Comparison of ENCODE assay signal across 8 cellular contexts in genomic region chr20:45363611-45364492, GRCh38. TPM values are rescaled to one million over a fixed set of nuclear protein-coding genes. Genes with fewer than 3 reads are reported as not detected.
DNase-seq lines count a peak whose midpoint lies in the region; ATAC-seq, FAIRE-seq and TF ChIP-seq lines count a peak whose summit lies in the region.

No MANE protein-coding gene starts in this region.

- H3F3A ChIP-seq in OCI-LY1 (ENCODE audit: insufficient read depth, low read length) = 0 out of 2 replicates have a peak, but pooled peaks cover 4% of the 10 kb centered on the region

- peak overlapping the region; percentile 98 for H3K4me3 Mint-ChIP-seq in endodermal cell

- H3K27ac ChIP-seq in OCI-LY1 (ENCODE audit: low read depth, low read length, poor library complexity, severe bottlenecking) (no peak overlapping the region), endodermal cell (ENCODE audit: low read depth, low read length) (peak overlapping the region; percentile 82), pancreas (peak overlapping the region; percentile 80 to 97 (median 92))

- no peaks in the 10 kb centered on the region for H4K20me1 ChIP-seq in OCI-LY1 (ENCODE audit: insufficient read depth, low read length)

- H3K9me3 Mint-ChIP-seq in endodermal cell = no peaks in the 10 kb centered on the region

- H3K4me1 Mint-ChIP-seq in endodermal cell = peaks cover 17% of the 10 kb centered on the region

- peak overlapping the region; percentile 76 for H3K4me3 ChIP-seq in OCI-LY1 (ENCODE audit: low read depth, low read length, poor library complexity, severe bottlenecking)
- peak overlapping the region; percentile 88 for H3K4me3 ChIP-seq in endodermal cell (ENCODE audit: low read length)
- peak overlapping the region; percentile 56 to 71 (median 62) for H3K4me3 ChIP-seq in pancreas

- H2AFZ ChIP-seq in OCI-LY1 (ENCODE audit: low read length) = no peak overlapping the region

- H3K9ac ChIP-seq in ES-I3 (ENCODE audit: low read depth, low read length) (peak overlapping the region; percentile 86; the same call in 1 of the 2 replicates), OCI-LY1 (ENCODE audit: low read length) (peak overlapping the region; percentile 81), endodermal cell (ENCODE audit: extremely low read depth, low read length, poor library complexity, severe bottlenecking) (peak overlapping the region; percentile 84)

- no peaks in the 10 kb centered on the region for H3K27me3 ChIP-seq in OCI-LY1 (ENCODE audit: insufficient read depth, low read length)
- no peaks in the 10 kb centered on the region for H3K27me3 ChIP-seq in endodermal cell (ENCODE audit: control insufficient read depth, insufficient read depth, low read length, poor library complexity, severe bottlenecking)
- H3K27me3 ChIP-seq in pancreas = no peaks in the 10 kb centered on the region

- peaks cover 16% of the 10 kb centered on the region for H3K4me1 ChIP-seq in ES-I3 (ENCODE audit: insufficient read depth, low read length)
- H3K4me1 ChIP-seq in OCI-LY1 (ENCODE audit: insufficient read depth, low read length, severe bottlenecking) = peaks cover 33% of the 10 kb centered on the region
- H3K4me1 ChIP-seq in endodermal cell (ENCODE audit: control insufficient read depth, insufficient read depth, low read length) = no peaks in the 10 kb centered on the region
- peaks cover 0 to 45% (median 12%) of the 10 kb centered on the region in 3 donors for H3K4me1 ChIP-seq in pancreas

- no peak for TF ChIP-seq POLR2A in GM12892 (IDR thresholded peaks at IDR 0.05; ENCODE audit: low read depth, low read length)

- 32 to 49% methylated on average over 10 to 23 of the region's 23 CpGs for WGBS in endodermal cell (ENCODE audit: insufficient coverage in 1 of 2, insufficient read length in 1 of 2), 2 experiments
- 17 to 22% methylated on average over 22 to 23 of the region's 23 CpGs for WGBS in pancreas, 2 donors

- TF ChIP-seq CTCF in OCI-LY1 (IDR thresholded peaks at IDR 0.05; ENCODE audit: low read length) = no peak
- no peak for TF ChIP-seq CTCF in endodermal cell (conservative IDR thresholded peaks at IDR 0.05)
- no peak for TF ChIP-seq CTCF in pancreas (IDR thresholded peaks at IDR 0.05)
- TF ChIP-seq CTCF in GM20000 (IDR thresholded peaks at IDR 0.05; ENCODE audit: extremely low read depth, missing control alignments) = no peak

- DNase-seq in endodermal cell (peak; percentile 34), pancreas (no peak), GM12892 (ENCODE audit: insufficient read length) (no peak), left colon (no peak), GM20000 (ENCODE audit: low spot score) (no peak)

- H3K4me2 ChIP-seq in OCI-LY1 (ENCODE audit: low read length) = peak overlapping the region; percentile 70

- H3K36me3 Mint-ChIP-seq in endodermal cell (ENCODE audit: low read depth) = peaks cover 28% of the 10 kb centered on the region

- FAIRE-seq in pancreas (lab: Jason Lieb, UNC) (no peak), GM12892 (lab: Jason Lieb, UNC) (no peak)

- ATAC-seq in pancreas (no peak), left colon (no peak), HG02840 (IDR thresholded peaks at IDR 0.05; ENCODE audit: low FRiP score, unreplicated experiment) (no peak)

- H3K27me3 Mint-ChIP-seq in endodermal cell (ENCODE audit: insufficient read depth) = no peaks in the 10 kb centered on the region

- H3K79me2 ChIP-seq in OCI-LY1 (ENCODE audit: insufficient read depth, low read length) = no peaks in the 10 kb centered on the region

- peak overlapping the region; percentile 100 for H3K27ac Mint-ChIP-seq in endodermal cell

- H3K9me3 ChIP-seq in ES-I3 (ENCODE audit: control insufficient read depth, insufficient read depth, low read length) (no peaks in the 10 kb centered on the region), OCI-LY1 (ENCODE audit: low read length) (no peaks in the 10 kb centered on the region), endodermal cell (ENCODE audit: control insufficient read depth, low read length) (no peaks in the 10 kb centered on the region), pancreas (no peaks in the 10 kb centered on the region)

- intact Hi-C loops in pancreas (cut with DNase I) = no loop called here
- intact Hi-C loops in left colon (cut with DNase I, micrococcal nuclease) = no loop called here

- H3K36me3 ChIP-seq in ES-I3 (ENCODE audit: insufficient read depth, low read length) (no peaks in the 10 kb centered on the region), OCI-LY1 (ENCODE audit: insufficient read depth, low read length) (peaks cover 24% of the 10 kb centered on the region), endodermal cell (ENCODE audit: control insufficient read depth, insufficient read depth, low read length) (peaks cover 37% of the 10 kb centered on the region), pancreas (peaks cover 0 to 13% (median 0%) of the 10 kb centered on the region in 3 donors)

- no peaks in the 10 kb centered on the region for H3K9me2 ChIP-seq in OCI-LY1 (ENCODE audit: low read depth, low read length)

RNA-seq across cellular contexts. Expression of gene SYS1, which starts 0.9 kb away (rescaled TPM):
- total RNA-seq in endodermal cell = 10 to 100 TPM; 22.1 to 23.8 TPM
- polyA plus RNA-seq in endodermal cell (2013, experiment 1 of 2) = 16.4 TPM
- polyA plus RNA-seq in endodermal cell (2013, experiment 2 of 2) = 15.6 TPM
- total RNA-seq in pancreas = 10 to 100 TPM; 11.1 to 19.0 (median 16.5) TPM
- polyA plus RNA-seq in pancreas = 10 to 100 TPM in 1 of 2 donors, 1 to 10 TPM in 1; 9.6 to 13.7 TPM
- polyA plus RNA-seq in GM12892 (2012; ENCODE audit: missing spikeins) = 5.2 TPM
- total RNA-seq in left colon = 10 to 100 TPM; 25.2 to 32.4 TPM

RNA-seq across cellular contexts. Expression of gene TP53TG5, which starts 14.3 kb away (rescaled TPM):
- total RNA-seq in endodermal cell (1 to 10 TPM; 2.0 to 2.4 TPM), pancreas (under 1 TPM in 1 of 6 donors, not detected in 5; 0.44 TPM), left colon (under 1 TPM; 0.59 to 0.85 TPM)
- 0.32 TPM for polyA plus RNA-seq in endodermal cell (2013, experiment 1 of 2)
- polyA plus RNA-seq in endodermal cell (2013, experiment 2 of 2) = 0.46 TPM
- not detected for polyA plus RNA-seq in pancreas
- 0.28 TPM for polyA plus RNA-seq in GM12892 (2012; ENCODE audit: missing spikeins)

RNA-seq across cellular contexts. Expression of gene SDC4, which starts 15.6 kb away (rescaled TPM):
- total RNA-seq in endodermal cell = 100 to 1,000 TPM in 1 of 2 donors, 10 to 100 TPM in 1; 78.0 to 118 TPM
- polyA plus RNA-seq in endodermal cell (2013, experiment 1 of 2) = 34.2 TPM
- polyA plus RNA-seq in endodermal cell (2013, experiment 2 of 2) = 32.7 TPM
- total RNA-seq in pancreas = 100 to 1,000 TPM in 2 of 6 donors, 10 to 100 TPM in 4; 50.9 to 208 (median 56.0) TPM
- 10 to 100 TPM; 48.2 to 54.8 TPM for polyA plus RNA-seq in pancreas
- 3.3 TPM for polyA plus RNA-seq in GM12892 (2012; ENCODE audit: missing spikeins)
- 100 to 1,000 TPM in 1 of 2 donors, 10 to 100 TPM in 1; 85.4 to 144 TPM for total RNA-seq in left colon

RNA-seq across cellular contexts. Expression of gene DBNDD2, which starts 44.2 kb away (rescaled TPM):
- total RNA-seq in endodermal cell (10 to 100 TPM; 63.2 to 69.1 TPM), pancreas (10 to 100 TPM; 11.6 to 25.7 (median 17.9) TPM), left colon (100 to 1,000 TPM; 123 to 135 TPM)
- polyA plus RNA-seq in endodermal cell (2013, experiment 1 of 2) = 39.0 TPM
- 41.4 TPM for polyA plus RNA-seq in endodermal cell (2013, experiment 2 of 2)
- 10 to 100 TPM; 21.2 to 31.0 TPM for polyA plus RNA-seq in pancreas
- polyA plus RNA-seq in GM12892 (2012; ENCODE audit: missing spikeins) = 0.89 TPM

RNA-seq across cellular contexts. Expression of gene PIGT, which starts 52.1 kb away (rescaled TPM):
- total RNA-seq in endodermal cell (10 to 100 TPM; 83.3 to 90.1 TPM), pancreas (10 to 100 TPM; 35.3 to 59.1 (median 46.2) TPM), left colon (100 to 1,000 TPM; 122 to 152 TPM)
- 77.8 TPM for polyA plus RNA-seq in endodermal cell (2013, experiment 1 of 2)
- polyA plus RNA-seq in endodermal cell (2013, experiment 2 of 2) = 69.9 TPM
- polyA plus RNA-seq in pancreas = 10 to 100 TPM; 60.7 to 69.1 TPM
- 20.9 TPM for polyA plus RNA-seq in GM12892 (2012; ENCODE audit: missing spikeins)
